ENCODE assay signal across 21 cellular contexts in genomic region chr5:172554562-172554961, GRCh38.
DNase-seq lines count a peak whose midpoint lies in the region; ATAC-seq and TF ChIP-seq lines count a peak whose summit lies in the region.
"Had no signal": no experiment of that assay in that cellular context is flagged by ENCODE, and none has a peak within 500 bp of the region (broad histone marks: within the 10 kb centered on the region; RNA-seq: fewer than 3 reads in every experiment).

No MANE protein-coding gene starts in this region.

- ATAC-seq in Right ventricle myocardium inferior (no peak), omental fat pad (ENCODE audit: low FRiP score) (no peak)

- TF ChIP-seq CTCF in right atrium auricular region (IDR thresholded peaks at IDR 0.05) (no peak), left ventricle myocardium inferior (IDR thresholded peaks at IDR 0.05; ENCODE audit: borderline replicate concordance) (no peak), omental fat pad (IDR thresholded peaks at IDR 0.05) (no peak)

- no peak overlapping the region for H3K4me3 ChIP-seq in right atrium auricular region
- no peak overlapping the region for H3K4me3 ChIP-seq in left ventricle myocardium inferior
- no peak overlapping the region for H3K4me3 ChIP-seq in rectal smooth muscle tissue (ENCODE audit: low read length)
- H3K4me3 ChIP-seq: HAP-1, MG63 had no signal

- H3K9me3 ChIP-seq in right atrium auricular region: no peaks in the 10 kb centered on the region
- H3K9me3 ChIP-seq in left ventricle myocardium inferior (replicated peaks): no peaks in the 10 kb centered on the region
- H3K9me3 ChIP-seq: HAP-1, MG63 had no signal

- DNase-seq in Right ventricle myocardium inferior (ENCODE audit: missing footprints) (peak; percentile 61), right atrium auricular region (ENCODE audit: low spot score) (no peak), left ventricle myocardium inferior (peak; percentile 18), SW480 (ENCODE audit: low spot score) (no peak), omental fat pad (ENCODE audit: low spot score) (no peak), islet precursor cell (no peak)
- no peak for DNase-seq in activated naive CD4-positive, alpha-beta T cell treated with anti-CD3 and anti-CD28 coated beads, Interleukin-2, amount 50 U/mL, for 16 hours
- DNase-seq: 8988T, COR-L47, DMS 273 treated with DMSO at 0.1 percent for 48 hours, DND-41, Karpas-422, MG63, NCI-H1048, NCI-H1436, NCI-H1930, NCI-H345, NCI-H69, SHP77 had no signal

- H3K27ac ChIP-seq in right atrium auricular region (no peak overlapping the region), left ventricle myocardium inferior (replicated peaks) (no peak overlapping the region), rectal smooth muscle tissue (ENCODE audit: low read depth, low read length) (peak overlapping the region; percentile 90)

- H3K36me3 ChIP-seq in right atrium auricular region (no peaks in the 10 kb centered on the region), left ventricle myocardium inferior (no peaks in the 10 kb centered on the region), rectal smooth muscle tissue (ENCODE audit: control insufficient read depth, insufficient read depth, low read length) (no peaks in the 10 kb centered on the region)
- H3K36me3 ChIP-seq: HAP-1, MG63 had no signal

- intact Hi-C loops in Right ventricle myocardium inferior (cut with DNase I): no loop called here
- intact Hi-C loops in left ventricle myocardium inferior (cut with micrococcal nuclease): no loop called here

- H3K9ac ChIP-seq in rectal smooth muscle tissue (ENCODE audit: low read length): no peak overlapping the region

- no peaks in the 10 kb centered on the region for H3K27me3 ChIP-seq in right atrium auricular region
- H3K27me3 ChIP-seq in left ventricle myocardium inferior (ENCODE audit: low read depth): no peaks in the 10 kb centered on the region
- H3K27me3 ChIP-seq in rectal smooth muscle tissue (ENCODE audit: control insufficient read depth, insufficient read depth, low read length): no peaks in the 10 kb centered on the region
- H3K27me3 ChIP-seq: MG63 had no signal

- H3K4me1 ChIP-seq in right atrium auricular region: peaks cover 0 to 63% of the 10 kb centered on the region in 2 donors
- peaks cover 71% of the 10 kb centered on the region for H3K4me1 ChIP-seq in left ventricle myocardium inferior
- peaks cover 69% of the 10 kb centered on the region for H3K4me1 ChIP-seq in rectal smooth muscle tissue (ENCODE audit: control insufficient read depth, insufficient read depth, low read length)
- H3K4me1 ChIP-seq: HAP-1 had no signal

Comparison
In these comparisons a context has a peak if more than half of its experiments do, and no peak if none do; other contexts are left out.
1. DNase-seq: peak in Right ventricle myocardium inferior (single experiment) and left ventricle myocardium inferior (single experiment); none in right atrium auricular region (single experiment), SW480 (single experiment), omental fat pad (single experiment), islet precursor cell (single experiment) and activated naive CD4-positive, alpha-beta T cell treated with anti-CD3 and anti-CD28 coated beads, Interleukin-2, amount 50 U/mL, for 16 hours (single experiment).